Comparison of ENCODE assay signal across 8 cellular contexts in genomic region chr19:3982701-3983541, GRCh38. TPM values are rescaled to one million over a fixed set of nuclear protein-coding genes. Genes with fewer than 3 reads are reported as not detected.
A peak's percentile ranks its signal among the peaks of the same experiment; 100 is the strongest.
DNase-seq lines count a peak whose midpoint lies in the region; ATAC-seq and TF ChIP-seq lines count a peak whose summit lies in the region.

No MANE protein-coding gene starts in this region.

- TF ChIP-seq CTCF in GM12865 (IDR thresholded peaks at IDR 0.05; ENCODE audit: insufficient read depth, low read depth, low read length, missing control alignments) (no peak), RWPE2 (IDR thresholded peaks at IDR 0.05; ENCODE audit: poor library complexity, severe bottlenecking) (no peak), epithelial cell of esophagus (IDR thresholded peaks at IDR 0.05; ENCODE audit: insufficient read depth, low read depth, low read length, missing control alignments) (no peak), progenitor cell of endocrine pancreas (IDR thresholded peaks at IDR 0.05; ENCODE audit: unreplicated experiment) (no peak)

- no peaks in the 10 kb centered on the region for H3K9me3 Mint-ChIP-seq in progenitor cell of endocrine pancreas (ENCODE audit: low read depth)

- ATAC-seq in RWPE2 (ENCODE audit: low read depth), result peak; percentile 62
- no peak for ATAC-seq in GM18517 (IDR thresholded peaks at IDR 0.05; ENCODE audit: unreplicated experiment)
- no peak for ATAC-seq in HG02571 (IDR thresholded peaks at IDR 0.05; ENCODE audit: unreplicated experiment)
- no peak for ATAC-seq in GM19035 (IDR thresholded peaks at IDR 0.05; ENCODE audit: unreplicated experiment)
- ATAC-seq in left lobe of liver, result no peak

- peaks cover 9% of the 10 kb centered on the region for H3K4me1 ChIP-seq in RWPE2 (ENCODE audit: insufficient read depth, poor library complexity, severe bottlenecking)

- H3K27me3 ChIP-seq in RWPE2 (ENCODE audit: insufficient read depth, poor library complexity, severe bottlenecking), result no peaks in the 10 kb centered on the region

- peaks cover 23% of the 10 kb centered on the region for H3K4me1 Mint-ChIP-seq in progenitor cell of endocrine pancreas (ENCODE audit: low read depth)

- no peaks in the 10 kb centered on the region for H3K9me3 ChIP-seq in RWPE2 (ENCODE audit: severe bottlenecking)

- DNase-seq in GM12865 (ENCODE audit: low read depth) (no peak), RWPE2 (ENCODE audit: low spot score) (peak; percentile 67), epithelial cell of esophagus (ENCODE audit: low read depth) (peak; percentile 82), progenitor cell of endocrine pancreas (ENCODE audit: low spot score, unreplicated experiment) (no peak), left lobe of liver (ENCODE audit: low spot score) (no peak)

- H3K27ac ChIP-seq in RWPE2 (ENCODE audit: poor library complexity, severe bottlenecking), result peak overlapping the region; percentile 86

- peaks cover 32% of the 10 kb centered on the region for H3K36me3 Mint-ChIP-seq in progenitor cell of endocrine pancreas (ENCODE audit: insufficient read depth)

- peak overlapping the region; percentile 98 for H3K4me3 Mint-ChIP-seq in progenitor cell of endocrine pancreas (ENCODE audit: low read depth)

- no peaks in the 10 kb centered on the region for H3K27me3 Mint-ChIP-seq in progenitor cell of endocrine pancreas

- H3K4me3 ChIP-seq in GM12865 (ENCODE audit: low read depth, low read length) (peak overlapping the region; percentile 77), RWPE2 (ENCODE audit: severe bottlenecking) (peak overlapping the region; percentile 99), epithelial cell of esophagus (ENCODE audit: low read length) (peak overlapping the region; percentile 95)

- peaks cover 72% of the 10 kb centered on the region for H3K36me3 ChIP-seq in RWPE2 (ENCODE audit: low read depth)

- peak overlapping the region; percentile 99 for H3K27ac Mint-ChIP-seq in progenitor cell of endocrine pancreas

RNA-seq across cellular contexts. Expression of gene EEF2, which starts 2.3 kb away (rescaled TPM):
- total RNA-seq in progenitor cell of endocrine pancreas (3,028 and 3,054 TPM in 2 replicates), left lobe of liver (1,272 TPM)

RNA-seq across cellular contexts. Expression of gene DAPK3, which starts 12.0 kb away (rescaled TPM):
- total RNA-seq in progenitor cell of endocrine pancreas, result 105 and 106 TPM in 2 replicates
- 20.4 TPM for total RNA-seq in left lobe of liver

RNA-seq across cellular contexts. Expression of gene PIAS4, which starts 24.6 kb away (rescaled TPM):
- 55.3 and 56.3 TPM in 2 replicates for total RNA-seq in progenitor cell of endocrine pancreas
- total RNA-seq in left lobe of liver, result 13.6 TPM

RNA-seq across cellular contexts. Expression of gene NMRK2, which starts 50.1 kb away (rescaled TPM):
- 1.4 and 2.3 TPM in 2 replicates for total RNA-seq in progenitor cell of endocrine pancreas
- total RNA-seq in left lobe of liver, result not detected

Comparison
In these comparisons a context has a peak if more than half of its experiments do, and no peak if none do; other contexts are left out.
1. DNase-seq: peak in RWPE2 (single experiment) and epithelial cell of esophagus (single experiment); none in GM12865 (single experiment), progenitor cell of endocrine pancreas (single experiment) and left lobe of liver (single experiment).
2. Peak in every context shown above with its lines, with median percentiles within 50 percentile points of each other: H3K4me3 ChIP-seq.